In genomic region chr1:73662526-73662925, GRCh38 we compare ENCODE assay signal across 4 cellular contexts.
"Had no signal": no experiment of that assay in that cellular context is flagged by ENCODE, and none has a peak within 500 bp of the region (broad histone marks: within the 10 kb centered on the region; RNA-seq: fewer than 3 reads in every experiment).

No MANE protein-coding gene starts in this region.

- H3K27ac Mint-ChIP-seq: H9 had no signal

- H3K4me3 Mint-ChIP-seq: H9 had no signal

- DNase-seq: GOT3, H9, HCEC 1CT, IMR-90 had no signal
